8 cellular contexts compared by ENCODE assay signal in genomic region chr13:97574926-97575325, GRCh38.
DNase-seq lines count a peak whose midpoint lies in the region; ATAC-seq and TF ChIP-seq lines count a peak whose summit lies in the region.

No MANE protein-coding gene starts in this region.

- TF ChIP-seq CTCF in AG09319 (IDR thresholded peaks at IDR 0.05; ENCODE audit: low read depth, low read length) = peak; percentile 44
- TF ChIP-seq CTCF in esophagus muscularis mucosa (IDR thresholded peaks at IDR 0.05) = peak in 2 of 3 experiments; percentile 19 to 37
- peak; percentile 14 for TF ChIP-seq CTCF in smooth muscle cell (IDR thresholded peaks at IDR 0.05; ENCODE audit: borderline replicate concordance, insufficient read depth, poor library complexity, severe bottlenecking)

- no peak overlapping the region for H2AFZ ChIP-seq in smooth muscle cell (ENCODE audit: low read depth)

- intact Hi-C loops in esophagus muscularis mucosa (cut with DNase I) = no loop called here

- H3K4me3 ChIP-seq in esophagus muscularis mucosa (no peak overlapping the region), smooth muscle cell (no peak overlapping the region)

- 73% methylated on average over 5 of the region's 5 CpGs for WGBS in esophagus muscularis mucosa
- 33% methylated on average over 5 of the region's 5 CpGs for WGBS in smooth muscle cell (ENCODE audit: low lambda C conversion rate)

- H3K27me3 ChIP-seq in esophagus muscularis mucosa = no peaks in the 10 kb centered on the region
- no peaks in the 10 kb centered on the region for H3K27me3 ChIP-seq in smooth muscle cell (ENCODE audit: low read depth)

- no peak for TF ChIP-seq POLR2A in esophagus muscularis mucosa (IDR thresholded peaks at IDR 0.05; ENCODE audit: low read depth)

- no peak overlapping the region for H3K27ac ChIP-seq in esophagus muscularis mucosa (replicated peaks in 1 of 4)
- H3K27ac ChIP-seq in smooth muscle cell (ENCODE audit: low read depth) = no peak overlapping the region

- H3K79me2 ChIP-seq in smooth muscle cell (ENCODE audit: low read depth) = no peaks in the 10 kb centered on the region

- H3K36me3 ChIP-seq in esophagus muscularis mucosa (no peaks in the 10 kb centered on the region), smooth muscle cell (ENCODE audit: low read depth) (no peaks in the 10 kb centered on the region)

- no peaks in the 10 kb centered on the region for H3F3A ChIP-seq in smooth muscle cell (ENCODE audit: low read depth)

- no peak overlapping the region for H3K9ac ChIP-seq in smooth muscle cell (ENCODE audit: low read depth)

- DNase-seq in AG09319 (ENCODE audit: extremely low read depth, low read depth) (no peak), NCI-H226 (peak; percentile 29), esophagus muscularis mucosa (ENCODE audit: extremely low spot score) (no peak), smooth muscle cell (lab: John Stamatoyannopoulos, UW; ENCODE audit: unreplicated experiment) (no peak), NCI-H510A treated with DMSO at 0.1 percent for 48 hours (lab: John Stamatoyannopoulos, UW) (no peak)
- DNase-seq in activated naive CD4-positive, alpha-beta T cell treated with anti-CD3 and anti-CD28 coated beads, Interleukin-2, amount 50 U/mL, for 16 hours = no peak

- no peaks in the 10 kb centered on the region for H4K20me1 ChIP-seq in smooth muscle cell (ENCODE audit: low read depth)

- H3K9me3 ChIP-seq in esophagus muscularis mucosa = no peaks in the 10 kb centered on the region
- no peaks in the 10 kb centered on the region for H3K9me3 ChIP-seq in smooth muscle cell (replicated peaks; ENCODE audit: low read depth)

- H3K4me2 ChIP-seq in smooth muscle cell = no peak overlapping the region

- no peak for TF ChIP-seq EP300 in esophagus muscularis mucosa (IDR thresholded peaks at IDR 0.05)

- H3K4me1 ChIP-seq in esophagus muscularis mucosa = no peaks in the 10 kb centered on the region
- H3K4me1 ChIP-seq in smooth muscle cell (ENCODE audit: low read depth) = peaks cover 17% of the 10 kb centered on the region

- ATAC-seq in GM19035 (IDR thresholded peaks at IDR 0.05; ENCODE audit: unreplicated experiment) (peak; percentile 45), HG02763 (IDR thresholded peaks at IDR 0.05; ENCODE audit: unreplicated experiment) (no peak)
